ENCODE assay signal across 9 cellular contexts in the genomic region with DNA sequence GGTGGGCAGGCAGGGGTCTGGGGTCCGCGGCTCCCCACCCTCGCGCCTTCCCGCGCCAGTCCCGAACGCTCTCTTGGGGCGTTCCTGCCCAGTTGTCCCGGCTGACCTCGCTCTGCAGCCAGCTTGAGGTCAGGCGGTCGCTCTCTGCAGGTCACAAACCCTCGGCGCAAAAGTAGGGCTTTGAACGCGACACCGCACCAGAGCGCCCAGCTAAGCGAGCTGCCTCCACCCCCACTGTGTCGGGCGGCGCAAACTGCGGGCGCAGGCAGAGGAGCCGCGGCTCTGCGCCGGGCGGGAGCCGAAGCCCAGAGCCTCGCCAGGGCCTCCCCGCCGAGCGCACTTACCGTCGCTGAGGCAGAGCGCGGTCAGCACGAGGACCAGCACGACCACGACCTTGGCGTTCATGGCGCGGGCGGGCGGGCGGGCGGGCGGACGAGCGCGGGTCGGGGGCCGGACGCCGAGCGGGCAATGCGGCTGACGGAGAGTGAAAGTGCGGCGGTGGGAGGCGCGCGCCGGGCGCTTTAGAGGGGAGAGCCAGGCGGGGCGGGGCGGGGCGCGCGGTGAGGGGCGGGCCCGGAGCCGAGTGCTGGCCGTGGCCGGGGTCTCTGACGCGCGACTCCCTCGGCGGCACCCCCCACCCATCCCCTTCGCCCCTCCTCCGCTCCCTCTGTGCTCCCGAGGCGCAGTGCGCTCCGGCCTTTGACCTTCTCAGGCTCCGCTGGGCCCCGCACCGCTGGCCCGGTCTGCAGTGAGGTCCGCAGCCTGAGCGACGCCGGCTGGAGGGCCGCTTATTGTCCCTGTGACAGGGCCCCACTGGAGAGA. TPM values are rescaled to one million over a fixed set of nuclear protein-coding genes. Genes with fewer than 3 reads are reported as not detected.
DNase-seq lines count a peak whose midpoint lies in the region; ATAC-seq and TF ChIP-seq lines count a peak whose summit lies in the region.
"Had no signal": no experiment of that assay in that cellular context is flagged by ENCODE, and none has a peak within 500 bp of the region (broad histone marks: within the 10 kb centered on the region; RNA-seq: fewer than 3 reads in every experiment).

Gene CXCL12, minus strand, starts transcription at position 497 of the 822 bp plus-strand sequence. Its CDS starts 92 bp downstream, at position 405.

- ATAC-seq in left colon (peak; percentile 20), GM18519 (IDR thresholded peaks at IDR 0.05; ENCODE audit: low FRiP score, unreplicated experiment) (no peak)

- no peak for TF ChIP-seq POLR2A in suprapubic skin (IDR thresholded peaks at IDR 0.05)

- no peaks in the 10 kb centered on the region for H3K9me3 Mint-ChIP-seq in T-helper 1 cell treated with Interleukin-12 subunit alpha and Interleukin-12 subunit beta and Interleukin-4 antibody, amounts not matched to agents 30 μg/mL and 1 μg/mL, for 36 hours

- peak within 1 kb of the TSS; percentile 51 for H3K4me3 Mint-ChIP-seq in T-helper 1 cell treated with Interleukin-12 subunit alpha and Interleukin-12 subunit beta and Interleukin-4 antibody, amounts not matched to agents 30 μg/mL and 1 μg/mL, for 36 hours
- H3K4me3 Mint-ChIP-seq: CD4-positive, CD25-positive, alpha-beta regulatory T cell had no signal

- no peak within 1 kb of the TSS for H3K27ac Mint-ChIP-seq in T-helper 1 cell treated with Interleukin-12 subunit alpha and Interleukin-12 subunit beta and Interleukin-4 antibody, amounts not matched to agents 30 μg/mL and 1 μg/mL, for 36 hours
- H3K27ac Mint-ChIP-seq: CD4-positive, CD25-positive, alpha-beta regulatory T cell had no signal

- TF ChIP-seq CTCF in brain microvascular endothelial cell (IDR thresholded peaks at IDR 0.05; ENCODE audit: low read depth, low read length, missing control alignments) (no peak), suprapubic skin (IDR thresholded peaks at IDR 0.05) (no peak)

- peaks cover 38% of the 10 kb centered on the region for H3K4me1 ChIP-seq in suprapubic skin

- H3K4me1 Mint-ChIP-seq in T-helper 1 cell treated with Interleukin-12 subunit alpha and Interleukin-12 subunit beta and Interleukin-4 antibody, amounts not matched to agents 30 μg/mL and 1 μg/mL, for 36 hours (ENCODE audit: low read depth) = peaks cover 2% of the 10 kb centered on the region

- H3K27me3 Mint-ChIP-seq in T-helper 1 cell treated with Interleukin-12 subunit alpha and Interleukin-12 subunit beta and Interleukin-4 antibody, amounts not matched to agents 30 μg/mL and 1 μg/mL, for 36 hours (ENCODE audit: low read depth) = peaks cover 43% of the 10 kb centered on the region

- H3K27ac ChIP-seq in brain microvascular endothelial cell = no peak within 1 kb of the TSS
- peak within 1 kb of the TSS; percentile 48 for H3K27ac ChIP-seq in suprapubic skin

- in situ Hi-C loops in brain microvascular endothelial cell (cut with HindIII; ENCODE audit: low pct_ligation_motif_present, low sequenced_read_pairs) = no loop called here

- intact Hi-C loops in left colon (cut with DNase I, micrococcal nuclease) = loop anchor here (5.0 to 10.0 kb wide), 2 partner anchors 700 to 708 kb away; no protein-coding TSS in a partner anchor

- H3K27me3 ChIP-seq in brain microvascular endothelial cell (replicated peaks) (no peaks in the 10 kb centered on the region), suprapubic skin (peaks cover 46% of the 10 kb centered on the region)

- H3K9me3 ChIP-seq in suprapubic skin = no peaks in the 10 kb centered on the region

- peaks cover 2% of the 10 kb centered on the region for H3K36me3 Mint-ChIP-seq in T-helper 1 cell treated with Interleukin-12 subunit alpha and Interleukin-12 subunit beta and Interleukin-4 antibody, amounts not matched to agents 30 μg/mL and 1 μg/mL, for 36 hours (ENCODE audit: low read depth)
- H3K36me3 Mint-ChIP-seq: CD4-positive, CD25-positive, alpha-beta regulatory T cell had no signal

- DNase-seq in T-helper 1 cell (no peak), brain microvascular endothelial cell (no peak), left colon (peak; percentile 20 to 22), suprapubic skin (ENCODE audit: low spot score in 2 of 2) (peak; percentile 68 to 82), putamen (ENCODE audit: low spot score) (no peak), GDM1 (lab: John Stamatoyannopoulos, UW) (no peak)
- DNase-seq: CD4-positive, CD25-positive, alpha-beta regulatory T cell had no signal

- H3K36me3 ChIP-seq in brain microvascular endothelial cell (replicated peaks) = no peaks in the 10 kb centered on the region
- H3K36me3 ChIP-seq in suprapubic skin = no peaks in the 10 kb centered on the region

- WGBS in suprapubic skin = 0% methylated on average over 20 of the region's 98 CpGs

- TF ChIP-seq EP300 in suprapubic skin (IDR thresholded peaks at IDR 0.05) = no peak

- H3K4me3 ChIP-seq in brain microvascular endothelial cell (ENCODE audit: low read depth, low read length) (peak within 1 kb of the TSS; percentile 56), suprapubic skin (peak within 1 kb of the TSS; percentile 68)

RNA-seq across cellular contexts. Expression of gene CXCL12, which starts in this region (rescaled TPM):
- total RNA-seq in left colon (10 to 100 TPM; 15.5 to 61.3 TPM), suprapubic skin (10 to 100 TPM; 13.9 to 44.7 (median 27.6) TPM)
- total RNA-seq: CD4-positive, CD25-positive, alpha-beta regulatory T cell had no signal

Comparison
In these comparisons a context has a peak if more than half of its experiments do, and no peak if none do; other contexts are left out.
1. DNase-seq: peak in left colon (2 of 2) and suprapubic skin (2 of 2); none in T-helper 1 cell (0 of 5), brain microvascular endothelial cell (single experiment), putamen (single experiment) and GDM1 (single experiment).